In genomic region chr5:96913233-96913632, GRCh38 we compare ENCODE assay signal across 2 cellular contexts.
A peak's percentile ranks its signal among the peaks of the same experiment; 100 is the strongest.
TF ChIP-seq lines count a peak whose summit lies in the region.

No MANE protein-coding gene starts in this region.

TF ChIP-seq in liver, 16 proteins besides CTCF, POLR2A, EP300 and RAD21:
- TF ChIP-seq RXRA (IDR thresholded peaks at IDR 0.05) = peak in 1 of 2 donors; percentile 41
- TF ChIP-seq HNF4A (conservative IDR thresholded peaks at IDR 0.05) = peak; percentile 53 to 60
- no peak for TF ChIP-seq FOXA2 (IDR thresholded peaks at IDR 0.05)

TF ChIP-seq in HepG2, 621 proteins besides CTCF, POLR2A, EP300 and RAD21 (continued from another document):
- TF ChIP-seq HOXA3 (CRISPR knock-in tag; IDR thresholded peaks at IDR 0.05) (no peak), GFI1 (CRISPR knock-in tag; IDR thresholded peaks at IDR 0.05; ENCODE audit: borderline replicate concordance) (no peak), ELF4 (CRISPR knock-in tag; IDR thresholded peaks at IDR 0.05; ENCODE audit: borderline replicate concordance) (no peak), ZNF142 (CRISPR knock-in tag; IDR thresholded peaks at IDR 0.05) (no peak), ZNF496 (CRISPR knock-in tag; IDR thresholded peaks at IDR 0.05; ENCODE audit: insufficient replicate concordance) (no peak), MIER2 (CRISPR knock-in tag; IDR thresholded peaks at IDR 0.05) (no peak), ZNF124 (CRISPR knock-in tag; IDR thresholded peaks at IDR 0.05) (no peak), ZFYVE20 (CRISPR knock-in tag; IDR thresholded peaks at IDR 0.05; ENCODE audit: borderline replicate concordance, low read depth) (no peak), MTA1 (CRISPR knock-in tag; IDR thresholded peaks at IDR 0.05; ENCODE audit: borderline replicate concordance) (no peak), TEAD2 (CRISPR knock-in tag; IDR thresholded peaks at IDR 0.05) (no peak), ZNF225 (CRISPR knock-in tag; IDR thresholded peaks at IDR 0.05) (no peak)
- TF ChIP-seq, protein P1, sequence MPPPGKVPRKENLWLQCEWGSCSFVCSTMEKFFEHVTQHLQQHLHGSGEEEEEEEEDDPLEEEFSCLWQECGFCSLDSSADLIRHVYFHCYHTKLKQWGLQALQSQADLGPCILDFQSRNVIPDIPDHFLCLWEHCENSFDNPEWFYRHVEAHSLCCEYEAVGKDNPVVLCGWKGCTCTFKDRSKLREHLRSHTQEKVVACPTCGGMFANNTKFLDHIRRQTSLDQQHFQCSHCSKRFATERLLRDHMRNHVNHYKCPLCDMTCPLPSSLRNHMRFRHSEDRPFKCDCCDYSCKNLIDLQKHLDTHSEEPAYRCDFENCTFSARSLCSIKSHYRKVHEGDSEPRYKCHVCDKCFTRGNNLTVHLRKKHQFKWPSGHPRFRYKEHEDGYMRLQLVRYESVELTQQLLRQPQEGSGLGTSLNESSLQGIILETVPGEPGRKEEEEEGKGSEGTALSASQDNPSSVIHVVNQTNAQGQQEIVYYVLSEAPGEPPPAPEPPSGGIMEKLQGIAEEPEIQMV (CRISPR knock-in tag; IDR thresholded peaks at IDR 0.05; ENCODE audit: low read depth) = no peak
TF ChIP-seq in HepG2: peak in this region for 0.
